In genomic region chr1:196515904-196516303, GRCh38 we compare ENCODE assay signal across 22 cellular contexts.
"Had no signal": no experiment of that assay in that cellular context is flagged by ENCODE, and none has a peak within 500 bp of the region (broad histone marks: within the 10 kb centered on the region; RNA-seq: fewer than 3 reads in every experiment).

No MANE protein-coding gene starts in this region.

- H3K4me3 ChIP-seq: lower lobe of right lung, pancreas, psoas muscle, right atrium auricular region, tibial artery had no signal

- H3K36me3 Mint-ChIP-seq: activated CD4-positive, alpha-beta memory T cell treated with anti-CD3 and anti-CD28 coated beads for 36 hours; activated naive CD8-positive, alpha-beta T cell treated with anti-CD3 and anti-CD28 coated beads, Interleukin-2, amount 10 ng/mL, durations not matched to agents 7 days and 5 days; immature natural killer cell; naive thymus-derived CD8-positive, alpha-beta T cell had no signal

- H3K27me3 Mint-ChIP-seq: activated CD4-positive, alpha-beta memory T cell treated with anti-CD3 and anti-CD28 coated beads for 36 hours; activated naive CD8-positive, alpha-beta T cell treated with anti-CD3 and anti-CD28 coated beads, Interleukin-2, amount 10 ng/mL, durations not matched to agents 7 days and 5 days; naive thymus-derived CD8-positive, alpha-beta T cell; stimulated activated naive CD8-positive, alpha-beta T cell treated with anti-CD3 and anti-CD28 coated beads, Interleukin-15, Interleukin-2, amounts not matched to agents 100 ng/mL and 50 ng/mL, for 24 hours had no signal

- H3K4me3 Mint-ChIP-seq: activated CD4-positive, alpha-beta memory T cell treated with anti-CD3 and anti-CD28 coated beads for 36 hours; activated naive CD4-positive, alpha-beta T cell treated with anti-CD3 and anti-CD28 coated beads for 36 hours; activated naive CD8-positive, alpha-beta T cell treated with anti-CD3 and anti-CD28 coated beads, Interleukin-2, amount 10 ng/mL, durations not matched to agents 7 days and 5 days; activated T-cell treated with anti-CD3 and anti-CD28 coated beads, Interleukin-2, amount 50 U/mL, for 72 hours; immature natural killer cell; naive thymus-derived CD8-positive, alpha-beta T cell; stimulated activated naive CD8-positive, alpha-beta T cell treated with anti-CD3 and anti-CD28 coated beads, Interleukin-15, Interleukin-2, amounts not matched to agents 100 ng/mL and 50 ng/mL, for 24 hours had no signal

- H3K4me1 ChIP-seq: lower lobe of right lung, pancreas, psoas muscle, right atrium auricular region, tibial artery had no signal

- H3K36me3 ChIP-seq: lower lobe of right lung, neutrophil, pancreas, right atrium auricular region, tibial artery had no signal

- H3K9me3 ChIP-seq: lower lobe of right lung, neutrophil, pancreas, psoas muscle, right atrium auricular region, tibial artery had no signal

- H3K27ac Mint-ChIP-seq: activated CD4-positive, alpha-beta memory T cell treated with anti-CD3 and anti-CD28 coated beads for 36 hours; activated naive CD4-positive, alpha-beta T cell treated with anti-CD3 and anti-CD28 coated beads for 36 hours; activated naive CD8-positive, alpha-beta T cell treated with anti-CD3 and anti-CD28 coated beads, Interleukin-2, amount 10 ng/mL, durations not matched to agents 7 days and 5 days; activated T-cell treated with anti-CD3 and anti-CD28 coated beads, Interleukin-2, amount 50 U/mL, for 72 hours; immature natural killer cell; naive thymus-derived CD8-positive, alpha-beta T cell; stimulated activated naive CD8-positive, alpha-beta T cell treated with anti-CD3 and anti-CD28 coated beads, Interleukin-15, Interleukin-2, amounts not matched to agents 100 ng/mL and 50 ng/mL, for 24 hours had no signal

- DNase-seq: activated CD4-positive, alpha-beta memory T cell treated with anti-CD3 and anti-CD28 coated beads for 36 hours; activated CD4-positive, alpha-beta T cell treated with anti-CD3 and anti-CD28 coated beads for 48 hours; activated CD4-positive, CD25-positive, alpha-beta regulatory T cell; activated effector memory CD4-positive, alpha-beta T cell treated with Interleukin-2 at 50 U/mL for 16 hours; activated naive CD4-positive, alpha-beta T cell treated with anti-CD3 and anti-CD28 coated beads for 36 hours; activated naive CD8-positive, alpha-beta T cell treated with anti-CD3 and anti-CD28 coated beads, Interleukin-2, amount 10 ng/mL, durations not matched to agents 7 days and 5 days; activated T-cell treated with anti-CD3 and anti-CD28 coated beads, Interleukin-2, amount 50 U/mL, for 72 hours; amniotic stem cell; immature natural killer cell; lower lobe of right lung; naive thymus-derived CD8-positive, alpha-beta T cell; psoas muscle; stimulated activated CD4-positive, alpha-beta T cell treated with anti-CD3 and anti-CD28 coated beads, Interleukin-1b, Interleukin-23, amount 100 ng/mL, for 48 hours; substantia nigra; T-helper 9 cell; tibial artery had no signal

- H3K9me3 Mint-ChIP-seq: activated naive CD4-positive, alpha-beta T cell treated with anti-CD3 and anti-CD28 coated beads for 36 hours; stimulated activated naive CD8-positive, alpha-beta T cell treated with anti-CD3 and anti-CD28 coated beads, Interleukin-15, Interleukin-2, amounts not matched to agents 100 ng/mL and 50 ng/mL, for 24 hours had no signal

- H3K27me3 ChIP-seq: neutrophil, pancreas, right atrium auricular region, tibial artery had no signal

- ATAC-seq: activated T-cell treated with anti-CD3 and anti-CD28 coated beads, Interleukin-2, amount 50 U/mL, for 72 hours; left lobe of liver; naive thymus-derived CD8-positive, alpha-beta T cell; pancreas; psoas muscle had no signal

- FAIRE-seq: endometrium, pancreas had no signal

- H3K27ac ChIP-seq: lower lobe of right lung, neutrophil, pancreas, psoas muscle, right atrium auricular region, tibial artery had no signal

- H3K4me1 Mint-ChIP-seq: activated naive CD8-positive, alpha-beta T cell treated with anti-CD3 and anti-CD28 coated beads, Interleukin-2, amount 10 ng/mL, durations not matched to agents 7 days and 5 days; immature natural killer cell; naive thymus-derived CD8-positive, alpha-beta T cell had no signal
